21 cellular contexts compared by ENCODE assay signal in genomic region chr2:45289997-45290673, GRCh38.
DNase-seq lines count a peak whose midpoint lies in the region; ATAC-seq and TF ChIP-seq lines count a peak whose summit lies in the region.
"Had no signal": no experiment of that assay in that cellular context is flagged by ENCODE, and none has a peak within 500 bp of the region (broad histone marks: within the 10 kb centered on the region; RNA-seq: fewer than 3 reads in every experiment).

No MANE protein-coding gene starts in this region.

- no peak overlapping the region for H3K4me3 Mint-ChIP-seq in T-helper 2 cell treated with Interferon-gamma antibody and Interleukin-4, amounts not matched to agents 5 μg/mL and 100 μg/mL, for 36 hours
- H3K4me3 Mint-ChIP-seq in activated naive CD8-positive, alpha-beta T cell treated with anti-CD3 and anti-CD28 coated beads for 36 hours: no peak overlapping the region
- H3K4me3 Mint-ChIP-seq: B cell had no signal

- H3K36me3 ChIP-seq in breast epithelium (no peaks in the 10 kb centered on the region), Karpas-422 (ENCODE audit: insufficient read depth, low read length) (no peaks in the 10 kb centered on the region)
- H3K36me3 ChIP-seq: suprapubic skin had no signal

- peaks cover 9% of the 10 kb centered on the region for H3K4me1 Mint-ChIP-seq in T-helper 2 cell treated with Interferon-gamma antibody and Interleukin-4, amounts not matched to agents 5 μg/mL and 100 μg/mL, for 36 hours (ENCODE audit: low read depth)
- no peaks in the 10 kb centered on the region for H3K4me1 Mint-ChIP-seq in activated naive CD8-positive, alpha-beta T cell treated with anti-CD3 and anti-CD28 coated beads for 36 hours
- H3K4me1 Mint-ChIP-seq: B cell had no signal

- H3K27ac Mint-ChIP-seq in T-helper 2 cell treated with Interferon-gamma antibody and Interleukin-4, amounts not matched to agents 5 μg/mL and 100 μg/mL, for 36 hours: no peak overlapping the region
- H3K27ac Mint-ChIP-seq in activated naive CD8-positive, alpha-beta T cell treated with anti-CD3 and anti-CD28 coated beads for 36 hours: no peak overlapping the region
- H3K27ac Mint-ChIP-seq: activated naive CD4-positive, alpha-beta T cell treated with anti-CD3 and anti-CD28 coated beads, Interleukin-2, amount 50 U/mL, for 72 hours; B cell had no signal

- H3K4me2 ChIP-seq in Karpas-422 (ENCODE audit: low read depth, low read length, poor library complexity, severe bottlenecking): no peak overlapping the region
- H3K4me2 ChIP-seq: hepatocyte, smooth muscle cell had no signal

- H3K27ac ChIP-seq in breast epithelium: no peak overlapping the region
- H3K27ac ChIP-seq in Karpas-422 (ENCODE audit: low read length): no peak overlapping the region
- H3K27ac ChIP-seq: 22Rv1, hepatocyte, suprapubic skin had no signal

- H3K36me3 Mint-ChIP-seq in T-helper 2 cell treated with Interferon-gamma antibody and Interleukin-4, amounts not matched to agents 5 μg/mL and 100 μg/mL, for 36 hours (ENCODE audit: low read depth): no peaks in the 10 kb centered on the region
- H3K36me3 Mint-ChIP-seq in activated naive CD8-positive, alpha-beta T cell treated with anti-CD3 and anti-CD28 coated beads for 36 hours: no peaks in the 10 kb centered on the region
- H3K36me3 Mint-ChIP-seq: activated naive CD4-positive, alpha-beta T cell treated with anti-CD3 and anti-CD28 coated beads, Interleukin-2, amount 50 U/mL, for 72 hours; naive B cell had no signal

- H4K20me1 ChIP-seq in Karpas-422 (ENCODE audit: insufficient read depth, low read depth, low read length): no peaks in the 10 kb centered on the region

- no peaks in the 10 kb centered on the region for H3K27me3 ChIP-seq in breast epithelium
- H3K27me3 ChIP-seq in Karpas-422 (ENCODE audit: low read length): no peaks in the 10 kb centered on the region
- H3K27me3 ChIP-seq: hepatocyte had no signal

- no peaks in the 10 kb centered on the region for H3K79me2 ChIP-seq in Karpas-422 (ENCODE audit: low read length)
- H3K79me2 ChIP-seq: hepatocyte had no signal

- no peak overlapping the region for H3K9ac ChIP-seq in Karpas-422 (ENCODE audit: low read length)

- H2AFZ ChIP-seq in Karpas-422 (ENCODE audit: low read length): no peak overlapping the region
- H2AFZ ChIP-seq: hepatocyte had no signal

- intact Hi-C loops in breast epithelium (cut with DNase I; ENCODE audit: low total_unique reads): no loop called here

- peaks cover 8% of the 10 kb centered on the region for H3K27me3 Mint-ChIP-seq in T-helper 2 cell treated with Interferon-gamma antibody and Interleukin-4, amounts not matched to agents 5 μg/mL and 100 μg/mL, for 36 hours (ENCODE audit: low read depth)
- peaks cover 10% of the 10 kb centered on the region for H3K27me3 Mint-ChIP-seq in activated naive CD8-positive, alpha-beta T cell treated with anti-CD3 and anti-CD28 coated beads for 36 hours

- TF ChIP-seq POLR2A in breast epithelium (IDR thresholded peaks at IDR 0.05): no peak

- ATAC-seq in GM21576 (IDR thresholded peaks at IDR 0.05; ENCODE audit: unreplicated experiment) (peak; percentile 56), HG03108 (IDR thresholded peaks at IDR 0.05; ENCODE audit: unreplicated experiment) (peak; percentile 64)
- ATAC-seq: HCT116 had no signal

- DNase-seq in T-helper 2 cell treated with Interferon-gamma antibody and Interleukin-4, amounts not matched to agents 5 μg/mL and 100 μg/mL, for 36 hours (ENCODE audit: low spot score): peak; percentile 40
- DNase-seq in T-helper 2 cell (no peak), fibroblast of the aortic adventitia (ENCODE audit: low read depth) (peak; percentile 48), breast epithelium (ENCODE audit: low spot score in 2 of 2) (no peak), Karpas-422 (no peak)
- DNase-seq in activated naive CD8-positive, alpha-beta T cell treated with anti-CD3 and anti-CD28 coated beads for 36 hours: no peak
- DNase-seq: COR-L47; mammary epithelial cell; naive B cell; NCI-H2029; NCI-H446 treated with DMSO at 0.1 percent for 48 hours; stimulated activated CD4-positive, alpha-beta T cell treated with anti-CD3 and anti-CD28 coated beads, Interleukin-4, amount 100 ng/mL, for 4 hours had no signal

- no peaks in the 10 kb centered on the region for H3K9me3 ChIP-seq in breast epithelium
- H3K9me3 ChIP-seq in Karpas-422 (ENCODE audit: low read length): no peaks in the 10 kb centered on the region
- H3K9me3 ChIP-seq: suprapubic skin had no signal

- H3K4me3 ChIP-seq in fibroblast of the aortic adventitia (ENCODE audit: low read depth, low read length) (no peak overlapping the region), breast epithelium (no peak overlapping the region), Karpas-422 (ENCODE audit: low read length) (no peak overlapping the region)
- H3K4me3 ChIP-seq: hepatocyte, smooth muscle cell, suprapubic skin had no signal

- no peak for TF ChIP-seq CTCF in fibroblast of the aortic adventitia (IDR thresholded peaks at IDR 0.05; ENCODE audit: insufficient read depth, low read length)
- TF ChIP-seq CTCF in breast epithelium (IDR thresholded peaks at IDR 0.05): no peak

- H3K9me2 ChIP-seq in Karpas-422 (replicated peaks; ENCODE audit: insufficient read depth, low read length): no peaks in the 10 kb centered on the region

- H3K4me1 ChIP-seq in breast epithelium (no peaks in the 10 kb centered on the region), Karpas-422 (ENCODE audit: low read length) (peaks cover 23% of the 10 kb centered on the region)
- H3K4me1 ChIP-seq: suprapubic skin had no signal

- H3K9me3 Mint-ChIP-seq in T-helper 2 cell treated with Interferon-gamma antibody and Interleukin-4, amounts not matched to agents 5 μg/mL and 100 μg/mL, for 36 hours: no peaks in the 10 kb centered on the region
- no peaks in the 10 kb centered on the region for H3K9me3 Mint-ChIP-seq in activated naive CD8-positive, alpha-beta T cell treated with anti-CD3 and anti-CD28 coated beads for 36 hours
- H3K9me3 Mint-ChIP-seq: activated naive CD4-positive, alpha-beta T cell treated with anti-CD3 and anti-CD28 coated beads, Interleukin-2, amount 50 U/mL, for 72 hours had no signal

Comparison
In these comparisons a context has a peak if more than half of its experiments do, and no peak if none do; other contexts are left out.
1. DNase-seq: peak in T-helper 2 cell treated with Interferon-gamma antibody and Interleukin-4, amounts not matched to agents 5 μg/mL and 100 μg/mL, for 36 hours (single experiment) and fibroblast of the aortic adventitia (single experiment); none in T-helper 2 cell (0 of 5), breast epithelium (0 of 2), Karpas-422 (single experiment) and activated naive CD8-positive, alpha-beta T cell treated with anti-CD3 and anti-CD28 coated beads for 36 hours (single experiment).